ENCODE assay signal across 8 cellular contexts in genomic region chr1:203304391-203304918, GRCh38. TPM values are rescaled to one million over a fixed set of nuclear protein-coding genes. Genes with fewer than 3 reads are reported as not detected.
DNase-seq lines count a peak whose midpoint lies in the region; ATAC-seq, FAIRE-seq and TF ChIP-seq lines count a peak whose summit lies in the region.

No MANE protein-coding gene starts in this region.

- H3K9me3 ChIP-seq in left ventricle myocardium inferior (replicated peaks) (no peaks in the 10 kb centered on the region), adipocyte (ENCODE audit: control insufficient read depth, low read length) (no peaks in the 10 kb centered on the region), upper lobe of right lung (no peaks in the 10 kb centered on the region)

- no peaks in the 10 kb centered on the region for H3K27me3 ChIP-seq in left ventricle myocardium inferior (ENCODE audit: low read depth)
- peaks cover 3% of the 10 kb centered on the region for H3K27me3 ChIP-seq in adipocyte (replicated peaks; ENCODE audit: control insufficient read depth, insufficient read depth, low read length)
- no peaks in the 10 kb centered on the region for H3K27me3 ChIP-seq in upper lobe of right lung

- ATAC-seq in left cardiac atrium, result no peak
- no peak for ATAC-seq in upper lobe of right lung
- ATAC-seq in HG02678 (IDR thresholded peaks at IDR 0.05; ENCODE audit: unreplicated experiment), result no peak

- H3K4me3 ChIP-seq in left ventricle myocardium inferior, result peak overlapping the region; percentile 94
- H3K4me3 ChIP-seq in adipocyte (ENCODE audit: low read length), result peak overlapping the region; percentile 76
- H3K4me3 ChIP-seq in upper lobe of right lung, result peak overlapping the region; percentile 98

- DNase-seq in left ventricle myocardium inferior (no peak), left cardiac atrium (no peak), adipocyte (ENCODE audit: low read depth) (no peak), mesenteric fat pad (ENCODE audit: low spot score) (peak; percentile 88), upper lobe of right lung (peak; percentile 56), HUDEP-2 (lab: John Stamatoyannopoulos, UW; ENCODE audit: unreplicated experiment in 76 of 76) (no peak), H54 (ENCODE audit: insufficient read length, low spot score) (no peak)

- TF ChIP-seq CTCF in left ventricle myocardium inferior (IDR thresholded peaks at IDR 0.05; ENCODE audit: borderline replicate concordance) (no peak), upper lobe of right lung (IDR thresholded peaks at IDR 0.05) (no peak)

- intact Hi-C loops in left ventricle myocardium inferior (cut with micrococcal nuclease) (no loop called here), left cardiac atrium (cut with DNase I) (no loop called here), upper lobe of right lung (cut with DNase I) (no loop called here)

- peaks cover 25% of the 10 kb centered on the region for H3K36me3 ChIP-seq in left ventricle myocardium inferior
- H3K36me3 ChIP-seq in adipocyte (ENCODE audit: control insufficient read depth, insufficient read depth, low read length, severe bottlenecking), result peaks cover 20% of the 10 kb centered on the region
- peaks cover 25% of the 10 kb centered on the region for H3K36me3 ChIP-seq in upper lobe of right lung

- no peak for TF ChIP-seq POLR2A in H54 (IDR thresholded peaks at IDR 0.05; ENCODE audit: low read depth, low read length)

- peak overlapping the region; percentile 81 for H3K9ac ChIP-seq in adipocyte (ENCODE audit: low read length)

- peaks cover 53% of the 10 kb centered on the region for H3K4me1 ChIP-seq in left ventricle myocardium inferior
- peaks cover 32% of the 10 kb centered on the region for H3K4me1 ChIP-seq in adipocyte (ENCODE audit: control insufficient read depth, insufficient read depth, low read length)
- peaks cover 33% of the 10 kb centered on the region for H3K4me1 ChIP-seq in upper lobe of right lung

- H3K27ac ChIP-seq in left ventricle myocardium inferior (replicated peaks), result peak overlapping the region; percentile 99
- peak overlapping the region; percentile 98 for H3K27ac ChIP-seq in upper lobe of right lung

- FAIRE-seq in H54 (lab: Jason Lieb, UNC), result no peak

RNA-seq across cellular contexts. Expression of gene BTG2, which starts 0.9 kb away (rescaled TPM):
- total RNA-seq in left ventricle myocardium inferior (73.7 TPM), left cardiac atrium (100 to 1,000 TPM; 187 to 259 TPM), mesenteric fat pad (178 TPM), upper lobe of right lung (95.3 TPM)

RNA-seq across cellular contexts. Expression of gene FMOD, which starts 46.5 kb away (rescaled TPM):
- 11.2 TPM for total RNA-seq in left ventricle myocardium inferior
- 10 to 100 TPM; 33.3 to 51.6 TPM for total RNA-seq in left cardiac atrium
- 95.2 TPM for total RNA-seq in mesenteric fat pad
- 45.1 TPM for total RNA-seq in upper lobe of right lung

Comparison
In these comparisons a context has a peak if more than half of its experiments do, and no peak if none do; other contexts are left out.
1. DNase-seq: peak in mesenteric fat pad (single experiment) and upper lobe of right lung (single experiment); none in left ventricle myocardium inferior (single experiment), left cardiac atrium (single experiment), adipocyte (single experiment), HUDEP-2 (0 of 76) and H54 (single experiment).
2. Peak in every context shown above with its lines, with median percentiles within 50 percentile points of each other: H3K4me3 ChIP-seq.